ENCODE assay signal across 24 cellular contexts in genomic region chr1:107666493-107666892, GRCh38.
"Had no signal": no experiment of that assay in that cellular context is flagged by ENCODE, and none has a peak within 500 bp of the region (broad histone marks: within the 10 kb centered on the region; RNA-seq: fewer than 3 reads in every experiment).

No MANE protein-coding gene starts in this region.

- H3K9ac ChIP-seq: parathyroid adenoma had no signal

- H3K9me3 ChIP-seq: esophagus muscularis mucosa, gastroesophageal sphincter, heart left ventricle, neutrophil, right atrium auricular region, thoracic aorta, tibial nerve, vagina had no signal

- H3K36me3 ChIP-seq: esophagus muscularis mucosa, gastroesophageal sphincter, heart left ventricle, right atrium auricular region, thoracic aorta, tibial nerve, vagina had no signal

- H3K4me3 ChIP-seq: dorsolateral prefrontal cortex, esophagus muscularis mucosa, gastroesophageal sphincter, heart left ventricle, lung, right atrium auricular region, thoracic aorta, tibial nerve, vagina had no signal

- H2AFZ ChIP-seq: parathyroid adenoma had no signal

- H3K9me3 Mint-ChIP-seq: memory B cell; natural killer cell; neural crest cell; stimulated activated naive B cell treated with anti-CD40 and anti-IgM and Interleukin-4, amounts not matched to agents 10 μg/mL and 1 μg/mL and 100 μg/mL, for 72 hours; stimulated activated naive CD8-positive, alpha-beta T cell treated with anti-CD3 and anti-CD28 coated beads, Interleukin-15, Interleukin-2, amounts not matched to agents 100 ng/mL and 50 ng/mL, for 24 hours had no signal

- H3K79me2 ChIP-seq: parathyroid adenoma had no signal

- H3K27me3 ChIP-seq: esophagus muscularis mucosa, foreskin keratinocyte, gastroesophageal sphincter, heart left ventricle, neutrophil, right atrium auricular region, tibial nerve, vagina had no signal

- ATAC-seq: gastroesophageal sphincter; heart left ventricle; natural killer cell; sciatic nerve; stimulated activated naive B cell treated with anti-CD40 and anti-IgM and Interleukin-4, amounts not matched to agents 10 μg/mL and 1 μg/mL and 100 μg/mL, for 72 hours had no signal

- DNase-seq: dorsolateral prefrontal cortex; effector CD4-positive, alpha-beta T cell; foreskin keratinocyte; heart left ventricle; hippocampal formation; kidney glomerular epithelial cell; natural killer cell; stimulated activated CD4-positive, alpha-beta T cell treated with anti-CD3 and anti-CD28 coated beads, Interleukin-2, amount 100 ng/mL, for 24 hours; stimulated activated CD4-positive, alpha-beta T cell treated with anti-CD3 and anti-CD28 coated beads, Interleukin-4, amount 100 ng/mL, for 4 hours; stimulated activated naive B cell treated with anti-CD40 and anti-IgM and Interleukin-4, amounts not matched to agents 10 μg/mL and 1 μg/mL and 100 μg/mL, for 72 hours had no signal

- H3K4me1 ChIP-seq: right atrium auricular region had no signal

- H3K27ac ChIP-seq: dorsolateral prefrontal cortex, esophagus muscularis mucosa, foreskin keratinocyte, neutrophil, right atrium auricular region, thoracic aorta, tibial nerve, vagina had no signal

- H3K27me3 Mint-ChIP-seq: memory B cell; progenitor cell of endocrine pancreas; stimulated activated naive B cell treated with anti-CD40 and anti-IgM and Interleukin-4, amounts not matched to agents 10 μg/mL and 1 μg/mL and 100 μg/mL, for 72 hours; stimulated activated naive CD8-positive, alpha-beta T cell treated with anti-CD3 and anti-CD28 coated beads, Interleukin-15, Interleukin-2, amounts not matched to agents 100 ng/mL and 50 ng/mL, for 24 hours had no signal

- H3K27ac Mint-ChIP-seq: memory B cell; stimulated activated naive B cell treated with anti-CD40 and anti-IgM and Interleukin-4, amounts not matched to agents 10 μg/mL and 1 μg/mL and 100 μg/mL, for 72 hours; stimulated activated naive CD8-positive, alpha-beta T cell treated with anti-CD3 and anti-CD28 coated beads, Interleukin-15, Interleukin-2, amounts not matched to agents 100 ng/mL and 50 ng/mL, for 24 hours had no signal

- H3K4me1 Mint-ChIP-seq: memory B cell; stimulated activated naive B cell treated with anti-CD40 and anti-IgM and Interleukin-4, amounts not matched to agents 10 μg/mL and 1 μg/mL and 100 μg/mL, for 72 hours had no signal

- H3K4me3 Mint-ChIP-seq: memory B cell; natural killer cell; neural crest cell; stimulated activated naive B cell treated with anti-CD40 and anti-IgM and Interleukin-4, amounts not matched to agents 10 μg/mL and 1 μg/mL and 100 μg/mL, for 72 hours; stimulated activated naive CD8-positive, alpha-beta T cell treated with anti-CD3 and anti-CD28 coated beads, Interleukin-15, Interleukin-2, amounts not matched to agents 100 ng/mL and 50 ng/mL, for 24 hours had no signal
